Comparison of ENCODE assay signal across 29 cellular contexts in the genomic region with DNA sequence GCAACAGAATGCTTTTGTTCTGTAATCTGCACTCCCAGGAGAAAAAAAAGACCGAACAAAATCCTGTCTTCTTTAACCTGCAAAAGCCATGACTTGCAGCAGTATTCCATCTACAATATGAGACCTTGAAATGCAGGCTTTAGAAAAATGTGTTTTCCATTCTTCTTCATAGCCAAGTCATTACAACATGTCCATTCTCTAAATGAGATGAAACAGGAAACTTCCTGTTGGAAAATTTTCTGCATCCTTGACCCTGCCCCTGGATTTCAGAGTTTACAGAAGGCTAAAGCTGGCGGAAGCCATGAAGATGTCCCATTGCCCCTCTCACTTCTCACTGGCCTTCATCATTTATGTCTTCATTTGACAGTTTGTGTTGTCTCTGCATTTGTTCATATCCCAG.
"Had no signal": no experiment of that assay in that cellular context is flagged by ENCODE, and none has a peak within 500 bp of the region (broad histone marks: within the 10 kb centered on the region; RNA-seq: fewer than 3 reads in every experiment).

No MANE protein-coding gene starts in this region.

- H3K4me2 ChIP-seq: SK-N-SH had no signal

- H3K9me2 ChIP-seq: SK-N-SH had no signal

- H3K9ac ChIP-seq: parathyroid adenoma, SK-N-SH had no signal

- H3K27me3 ChIP-seq: brain microvascular endothelial cell, esophagus muscularis mucosa, left lung, right atrium auricular region, tibial nerve had no signal

- H3K79me2 ChIP-seq: parathyroid adenoma had no signal

- H3K27me3 Mint-ChIP-seq: activated CD4-positive, alpha-beta memory T cell treated with anti-CD3 and anti-CD28 coated beads for 36 hours; activated CD4-positive, alpha-beta T cell treated with anti-CD3 and anti-CD28 coated beads, Interleukin-2, amount 10 ng/mL, durations not matched to agents 24 days and 14 days; activated naive CD4-positive, alpha-beta T cell treated with anti-CD3 and anti-CD28 coated beads, Interleukin-2, amount 10 ng/mL, durations not matched to agents 7 days and 5 days; activated naive CD8-positive, alpha-beta T cell treated with anti-CD3 and anti-CD28 coated beads, Interleukin-2, amount 10 ng/mL, durations not matched to agents 7 days and 5 days; central memory CD8-positive, alpha-beta T cell; dendritic cell treated with granulocyte-macrophage colony-stimulating factor and Interleukin-4, amounts not matched to agents 40 ng/mL and 50 ng/mL, for 4 days; T-helper 17 cell had no signal

- H3K4me3 ChIP-seq: esophagus muscularis mucosa, left lung, psoas muscle, right atrium auricular region, tibial nerve had no signal

- H3K9me3 Mint-ChIP-seq: activated CD4-positive, alpha-beta memory T cell treated with anti-CD3 and anti-CD28 coated beads for 36 hours; activated CD4-positive, alpha-beta T cell treated with anti-CD3 and anti-CD28 coated beads, Interleukin-2, amount 10 ng/mL, durations not matched to agents 24 days and 14 days; activated naive CD8-positive, alpha-beta T cell treated with anti-CD3 and anti-CD28 coated beads, Interleukin-2, amount 10 ng/mL, durations not matched to agents 7 days and 5 days; dendritic cell treated with granulocyte-macrophage colony-stimulating factor and Interleukin-4, amounts not matched to agents 40 ng/mL and 50 ng/mL, for 4 days had no signal

- H3K27ac Mint-ChIP-seq: activated CD4-positive, alpha-beta memory T cell treated with anti-CD3 and anti-CD28 coated beads for 36 hours; activated CD4-positive, alpha-beta T cell treated with anti-CD3 and anti-CD28 coated beads, Interleukin-2, amount 10 ng/mL, durations not matched to agents 24 days and 14 days; activated naive CD4-positive, alpha-beta T cell treated with anti-CD3 and anti-CD28 coated beads, Interleukin-2, amount 10 ng/mL, durations not matched to agents 7 days and 5 days; activated naive CD8-positive, alpha-beta T cell treated with anti-CD3 and anti-CD28 coated beads, Interleukin-2, amount 10 ng/mL, durations not matched to agents 7 days and 5 days; activated T-helper 1 cell treated with anti-CD3 and anti-CD28 coated beads, Interleukin-12 subunit alpha, Interleukin-12 subunit beta, Interleukin-2, Interleukin-4 antibody, amounts not matched to agents 30 ng/mL and 10 ng/mL and 1 ng/mL, durations not matched to agents 14 hours and 24 hours and 36 hours; dendritic cell treated with granulocyte-macrophage colony-stimulating factor and Interleukin-4, amounts not matched to agents 40 ng/mL and 50 ng/mL, for 4 days; T-helper 17 cell had no signal

- H2AFZ ChIP-seq: parathyroid adenoma had no signal

- H3K4me3 Mint-ChIP-seq: activated CD4-positive, alpha-beta memory T cell treated with anti-CD3 and anti-CD28 coated beads for 36 hours; activated CD4-positive, alpha-beta T cell treated with anti-CD3 and anti-CD28 coated beads, Interleukin-2, amount 10 ng/mL, durations not matched to agents 24 days and 14 days; activated naive CD4-positive, alpha-beta T cell treated with anti-CD3 and anti-CD28 coated beads, Interleukin-2, amount 10 ng/mL, durations not matched to agents 7 days and 5 days; activated naive CD8-positive, alpha-beta T cell treated with anti-CD3 and anti-CD28 coated beads, Interleukin-2, amount 10 ng/mL, durations not matched to agents 7 days and 5 days; activated T-helper 1 cell treated with anti-CD3 and anti-CD28 coated beads, Interleukin-12 subunit alpha, Interleukin-12 subunit beta, Interleukin-2, Interleukin-4 antibody, amounts not matched to agents 30 ng/mL and 10 ng/mL and 1 ng/mL, durations not matched to agents 14 hours and 24 hours and 36 hours; central memory CD8-positive, alpha-beta T cell; dendritic cell treated with granulocyte-macrophage colony-stimulating factor and Interleukin-4, amounts not matched to agents 40 ng/mL and 50 ng/mL, for 4 days; T-helper 17 cell had no signal

- H3K36me3 ChIP-seq: brain microvascular endothelial cell, esophagus muscularis mucosa, left lung, right atrium auricular region, tibial nerve, WERI-Rb-1 had no signal

- H3K36me3 Mint-ChIP-seq: activated CD4-positive, alpha-beta memory T cell treated with anti-CD3 and anti-CD28 coated beads for 36 hours; activated naive CD4-positive, alpha-beta T cell treated with anti-CD3 and anti-CD28 coated beads, Interleukin-2, amount 10 ng/mL, durations not matched to agents 7 days and 5 days; activated naive CD8-positive, alpha-beta T cell treated with anti-CD3 and anti-CD28 coated beads, Interleukin-2, amount 10 ng/mL, durations not matched to agents 7 days and 5 days had no signal

- H3K4me1 ChIP-seq: parathyroid adenoma had no signal

- H3K4me1 Mint-ChIP-seq: activated CD4-positive, alpha-beta T cell treated with anti-CD3 and anti-CD28 coated beads, Interleukin-2, amount 10 ng/mL, durations not matched to agents 24 days and 14 days; activated naive CD4-positive, alpha-beta T cell treated with anti-CD3 and anti-CD28 coated beads, Interleukin-2, amount 10 ng/mL, durations not matched to agents 7 days and 5 days; activated naive CD8-positive, alpha-beta T cell treated with anti-CD3 and anti-CD28 coated beads, Interleukin-2, amount 10 ng/mL, durations not matched to agents 7 days and 5 days; central memory CD8-positive, alpha-beta T cell; T-helper 17 cell had no signal

- DNase-seq: activated CD4-positive, alpha-beta memory T cell treated with anti-CD3 and anti-CD28 coated beads for 36 hours; activated CD4-positive, alpha-beta T cell treated with anti-CD3 and anti-CD28 coated beads, Interleukin-2, amount 10 ng/mL, durations not matched to agents 24 days and 14 days; activated CD4-positive, CD25-positive, alpha-beta regulatory T cell treated with anti-CD3 and anti-CD28 coated beads, Interleukin-2, amount 50 U/mL, for 72 hours; activated CD8-positive, alpha-beta memory T cell treated with anti-CD3 and anti-CD28 coated beads, Interleukin-2, amount 50 U/mL, for 4 hours; activated effector memory CD4-positive, alpha-beta T cell treated with anti-CD3 and anti-CD28 coated beads, Interleukin-2, amount 50 U/mL, for 16 hours; activated naive CD4-positive, alpha-beta T cell treated with anti-CD3 and anti-CD28 coated beads, Interleukin-2, amount 10 ng/mL, durations not matched to agents 7 days and 5 days; activated naive CD8-positive, alpha-beta T cell treated with anti-CD3 and anti-CD28 coated beads, Interleukin-2, amount 10 ng/mL, durations not matched to agents 7 days and 5 days; activated T-cell treated with anti-CD3 and anti-CD28 coated beads, Interleukin-2, amount 50 U/mL, for 1 hour; amniotic stem cell; brain microvascular endothelial cell; effector CD4-positive, alpha-beta T cell; foreskin melanocyte; kidney glomerular epithelial cell; left lung; occipital lobe; psoas muscle; SK-N-SH; stimulated activated CD4-positive, alpha-beta T cell treated with anti-CD3 and anti-CD28 coated beads, Interleukin-2, amount 100 ng/mL, for 48 hours; stimulated activated naive CD4-positive, alpha-beta T cell treated with Interleukin-2 at 50 U/mL for 16 hours; T-helper 17 cell; T1000; WERI-Rb-1 had no signal

- H3K27ac ChIP-seq: brain microvascular endothelial cell, esophagus muscularis mucosa, left lung, parathyroid adenoma, psoas muscle, right atrium auricular region, tibial nerve, WERI-Rb-1 had no signal

- ATAC-seq: left lung, psoas muscle, T-helper 17 cell had no signal

- H3K9me3 ChIP-seq: esophagus muscularis mucosa, left lung, psoas muscle, right atrium auricular region, SK-N-SH, tibial nerve had no signal
